25 cellular contexts compared by ENCODE assay signal in genomic region chr3:129139911-129140310, GRCh38. TPM values are rescaled to one million over a fixed set of nuclear protein-coding genes. Genes with fewer than 3 reads are reported as not detected.
DNase-seq lines count a peak whose midpoint lies in the region; ATAC-seq, FAIRE-seq and TF ChIP-seq lines count a peak whose summit lies in the region.
"Had no signal": no experiment of that assay in that cellular context is flagged by ENCODE, and none has a peak within 500 bp of the region (broad histone marks: within the 10 kb centered on the region; RNA-seq: fewer than 3 reads in every experiment).

No MANE protein-coding gene starts in this region.

- no peaks in the 10 kb centered on the region for H3K9me3 Mint-ChIP-seq in Calu3 (ENCODE audit: low read depth, unreplicated experiment)
- H3K9me3 Mint-ChIP-seq: CD14-positive monocyte; CD4-positive, alpha-beta memory T cell; CD4-positive, CD25-positive, alpha-beta regulatory T cell; CD8-positive, alpha-beta memory T cell had no signal

- H3K27ac ChIP-seq in HCT116 (ENCODE audit: low read depth, low read length) (no peak overlapping the region), GM12878 (ENCODE audit: control insufficient read depth, insufficient read depth) (no peak overlapping the region), GM23248 (no peak overlapping the region)
- H3K27ac ChIP-seq: BLaER1 had no signal

- H2AFZ ChIP-seq in HCT116 (ENCODE audit: low read depth, low read length, poor library complexity, severe bottlenecking): no peak overlapping the region
- no peak overlapping the region for H2AFZ ChIP-seq in GM12878 (ENCODE audit: control insufficient read depth, low read depth, low read length)
- no peak overlapping the region for H2AFZ ChIP-seq in GM23248

- no peaks in the 10 kb centered on the region for H3K27me3 Mint-ChIP-seq in Calu3 (ENCODE audit: unreplicated experiment)
- H3K27me3 Mint-ChIP-seq: CD4-positive, alpha-beta memory T cell; CD4-positive, CD25-positive, alpha-beta regulatory T cell; CD8-positive, alpha-beta memory T cell had no signal

- H3K4me2 ChIP-seq in HCT116 (ENCODE audit: low read length) (no peak overlapping the region), GM12878 (ENCODE audit: control insufficient read depth, insufficient read depth) (no peak overlapping the region), GM23248 (ENCODE audit: unreplicated experiment) (no peak overlapping the region)
- H3K4me2 ChIP-seq: BLaER1 had no signal

- no peak overlapping the region for H3K4me3 Mint-ChIP-seq in Calu3 (ENCODE audit: low read depth, unreplicated experiment)
- H3K4me3 Mint-ChIP-seq: CD14-positive monocyte; CD4-positive, alpha-beta memory T cell; CD4-positive, CD25-positive, alpha-beta regulatory T cell; CD8-positive, alpha-beta memory T cell had no signal

- DNase-seq in Calu3 (no peak), HCT116 (ENCODE audit: low read depth, low spot score) (no peak), GM12878 (ENCODE audit: low read depth, low spot score) (no peak), left lobe of liver (ENCODE audit: low spot score) (no peak), NCI-H510A (lab: John Stamatoyannopoulos, UW) (no peak), hippocampal formation (lab: John Stamatoyannopoulos, UW) (no peak), GM23248 (no peak)
- DNase-seq in activated CD4-positive, alpha-beta T cell treated with anti-CD3 and anti-CD28 coated beads, Interleukin-2, amount 50 U/mL, for 48 hours: no peak
- DNase-seq: 8988T; ACHN; BE2C; C1 segment of cervical spinal cord; CD4-positive, alpha-beta memory T cell; CD4-positive, CD25-positive, alpha-beta regulatory T cell; CD8-positive, alpha-beta memory T cell; COR-L47; DMS79 treated with DMSO at 0.1 percent for 48 hours; GF-D8 had no signal

- H3K79me2 ChIP-seq in HCT116 (ENCODE audit: insufficient read depth, low read length): no peaks in the 10 kb centered on the region
- H3K79me2 ChIP-seq in GM12878 (ENCODE audit: control insufficient read depth, insufficient read depth, low read length): no peaks in the 10 kb centered on the region
- no peaks in the 10 kb centered on the region for H3K79me2 ChIP-seq in GM23248 (ENCODE audit: insufficient read depth)

- WGBS in GM12878 (ENCODE audit: insufficient coverage, insufficient replicate concordance, low lambda C conversion rate, missing lambda C conversion rate): 0% methylated on average over 1 of the region's 1 CpG
- 93 to 96% methylated on average over 1 of the region's 1 CpG for WGBS in GM23248 (ENCODE audit: low coverage in 1 of 2, low lambda C conversion rate in 2 of 2, missing lambda C conversion rate in 2 of 2), 2 experiments

- TSS peak; percentile 7 for BruUV-seq in Calu3 (replicated peaks; lab: Mats Ljungman, UMichigan)
- TSS peak; percentile 32 for BruUV-seq in HCT116 (replicated peaks; lab: Mats Ljungman, UMichigan)
- BruUV-seq in GM12878 (replicated peaks; lab: Mats Ljungman, UMichigan): TSS peak; percentile 56

- H3F3A ChIP-seq in GM23248 (ENCODE audit: insufficient read depth): no peaks in the 10 kb centered on the region

- TF ChIP-seq EP300 in GM12878 (IDR thresholded peaks at IDR 0.05; ENCODE audit: borderline replicate concordance in 1 of 2, control insufficient read depth in 1 of 2, low read depth in 2 of 2, low read length in 2 of 2): no peak

- H3K9me2 ChIP-seq in HCT116 (ENCODE audit: insufficient read depth) (no peaks in the 10 kb centered on the region), GM23248 (ENCODE audit: insufficient read depth) (no peaks in the 10 kb centered on the region)

- FAIRE-seq in GM12878 (lab: Jason Lieb, UNC): no peak
- FAIRE-seq: A204.1, D721Med, G401.6, GM12892, GM18507 had no signal

- no peak for TF ChIP-seq CTCF in Calu3 (IDR thresholded peaks at IDR 0.05; ENCODE audit: unreplicated experiment)
- TF ChIP-seq CTCF in HCT116 (IDR thresholded peaks at IDR 0.05 in 2 of 3, conservative IDR thresholded peaks at IDR 0.05 in 1 of 3; ENCODE audit: borderline replicate concordance in 1 of 3, insufficient read depth in 1 of 3, low read depth in 2 of 3, low read length in 2 of 3): no peak
- no peak for TF ChIP-seq CTCF in GM12878 (IDR thresholded peaks at IDR 0.05 in 2 of 3, conservative IDR thresholded peaks at IDR 0.05 in 1 of 3; ENCODE audit: control insufficient read depth in 2 of 3, extremely low read depth in 1 of 3, insufficient read depth in 1 of 3, low read depth in 3 of 3, low read length in 3 of 3)

- no peak overlapping the region for H3K27ac Mint-ChIP-seq in Calu3 (ENCODE audit: unreplicated experiment)
- H3K27ac Mint-ChIP-seq: CD4-positive, alpha-beta memory T cell had no signal

- TF ChIP-seq RAD21 in HCT116 (IDR thresholded peaks at IDR 0.05; ENCODE audit: low read depth) (no peak), GM12878 (IDR thresholded peaks at IDR 0.05; ENCODE audit: insufficient read depth, low read depth, low read length) (no peak)

- no peaks in the 10 kb centered on the region for H4K20me1 ChIP-seq in HCT116 (ENCODE audit: insufficient read depth)
- no peaks in the 10 kb centered on the region for H4K20me1 ChIP-seq in GM12878 (ENCODE audit: control insufficient read depth, insufficient read depth)
- H4K20me1 ChIP-seq in GM23248 (ENCODE audit: insufficient read depth): no peaks in the 10 kb centered on the region
- H4K20me1 ChIP-seq: BLaER1 had no signal

- TF ChIP-seq POLR2A in HCT116 (IDR thresholded peaks at IDR 0.05; ENCODE audit: borderline replicate concordance, extremely low read depth, insufficient read depth, insufficient read length) (no peak), GM12878 (IDR thresholded peaks at IDR 0.05; ENCODE audit: low read depth, low read length) (no peak)

- in situ Hi-C loops in GM12878 (cut with MboI) (no loop called here), GM23248 (cut with MboI) (no loop called here)

- no peaks in the 10 kb centered on the region for H3K4me1 ChIP-seq in HCT116 (ENCODE audit: control insufficient read depth in 1 of 2, insufficient read depth in 2 of 2, low read length in 2 of 2)
- no peaks in the 10 kb centered on the region for H3K4me1 ChIP-seq in GM12878 (ENCODE audit: control insufficient read depth, insufficient read depth, low read length)
- H3K4me1 ChIP-seq in GM23248 (ENCODE audit: insufficient read depth): no peaks in the 10 kb centered on the region
- H3K4me1 ChIP-seq: BE2C, BLaER1 had no signal

- POLR2A ChIA-PET in HCT116 (lab: Charles Lee): no interaction called here
- POLR2A ChIA-PET in GM12878 (lab: Charles Lee): no interaction called here

- RAD21 ChIA-PET in HCT116 (lab: Charles Lee; ENCODE audit: low non-redundant PET in 1 of 2, low total read pairs in 2 of 2, uncharacterized antibody in 2 of 2, unreplicated experiment in 2 of 2) (no interaction called here), GM12878 (lab: Charles Lee; ENCODE audit: unreplicated experiment) (interaction anchor here (1.5 kb wide), 1 partner anchor 104 kb away, joined by 3 read pairs; no protein-coding TSS in a partner anchor)

- H3K27me3 ChIP-seq in HCT116 (ENCODE audit: insufficient read depth, low read length) (no peaks in the 10 kb centered on the region), GM12878 (replicated peaks in 1 of 2; ENCODE audit: control insufficient read depth in 2 of 2, insufficient read depth in 2 of 2, low read length in 1 of 2) (no peaks in the 10 kb centered on the region), GM23248 (replicated peaks; ENCODE audit: insufficient read depth) (no peaks in the 10 kb centered on the region)
- H3K27me3 ChIP-seq: BE2C, BLaER1 had no signal

- H3K36me3 ChIP-seq in HCT116 (ENCODE audit: control insufficient read depth in 1 of 2, insufficient read depth in 2 of 2, low read length in 2 of 2): peaks cover 1 to 19% of the 10 kb centered on the region in 2 experiments; a peak in 3 of 4 replicates
- H3K36me3 ChIP-seq in GM12878 (ENCODE audit: control insufficient read depth in 2 of 2, insufficient read depth in 2 of 2, low read length in 1 of 2): peaks cover under 1 to 16% of the 10 kb centered on the region in 2 experiments
- H3K36me3 ChIP-seq in GM23248 (ENCODE audit: low read depth): peaks cover 19% of the 10 kb centered on the region

- ATAC-seq in HCT116 (no peak), GM12878 (no peak), left lobe of liver (peak; percentile 51)

- no peaks in the 10 kb centered on the region for H3K4me1 Mint-ChIP-seq in Calu3 (ENCODE audit: low read depth, unreplicated experiment)
- H3K4me1 Mint-ChIP-seq: CD14-positive monocyte; CD4-positive, alpha-beta memory T cell; CD4-positive, CD25-positive, alpha-beta regulatory T cell; CD8-positive, alpha-beta memory T cell had no signal

- SMC1A ChIA-PET in GM12878 (lab: Charles Lee; ENCODE audit: uncharacterized antibody, unreplicated experiment): no interaction called here

- peaks cover 61% of the 10 kb centered on the region for H3K36me3 Mint-ChIP-seq in Calu3 (ENCODE audit: insufficient read depth, unreplicated experiment)

- H3K9ac ChIP-seq in HCT116 (ENCODE audit: low read length) (no peak overlapping the region), GM12878 (ENCODE audit: control insufficient read depth, insufficient read depth, low read length) (no peak overlapping the region), GM23248 (no peak overlapping the region)
- H3K9ac ChIP-seq: BLaER1 had no signal

- intact Hi-C loops in Calu3 (cut with micrococcal nuclease; ENCODE audit: unreplicated experiment): no loop called here
- intact Hi-C loops in HCT116 (cut with micrococcal nuclease): no loop called here
- intact Hi-C loops in GM12878 (cut with micrococcal nuclease; ENCODE audit: unreplicated experiment): no loop called here

- CTCF ChIA-PET in Calu3 (lab: Charles Lee) (interaction anchor here (0.8 to 1.2 kb wide), 2 partner anchors 9 to 27 kb away, joined by 4 to 9 read pairs; no protein-coding TSS in a partner anchor), HCT116 (lab: Charles Lee) (no interaction called here), GM12878 (lab: Yijun Ruan, JAX) (no interaction called here)

- H3K9me3 ChIP-seq in HCT116 (ENCODE audit: control insufficient read depth in 1 of 2, insufficient read depth in 1 of 2, low read depth in 1 of 2, low read length in 2 of 2): no peaks in the 10 kb centered on the region
- H3K9me3 ChIP-seq in GM12878 (replicated peaks; ENCODE audit: control insufficient read depth, insufficient read depth, low read length): no peaks in the 10 kb centered on the region
- H3K9me3 ChIP-seq in GM23248 (ENCODE audit: low read depth): no peaks in the 10 kb centered on the region
- H3K9me3 ChIP-seq: BE2C, BLaER1 had no signal

- no peak overlapping the region for H3K4me3 ChIP-seq in HCT116 (replicated peaks in 1 of 2; ENCODE audit: low read depth in 1 of 2, low read length in 2 of 2)
- H3K4me3 ChIP-seq in GM12878: no peak overlapping the region
- H3K4me3 ChIP-seq in GM23248: no peak overlapping the region
- H3K4me3 ChIP-seq: BLaER1 had no signal

RNA-seq across cellular contexts. Expression of gene RAB43, which starts 18.3 kb away (rescaled TPM):
- 21.2 and 27.4 TPM in 2 replicates for total RNA-seq in Calu3 (2022)
- total RNA-seq in HCT116 (2021; ENCODE audit: unreplicated experiment): 13.5 TPM
- polyA plus RNA-seq in HCT116 (2012): 11.2 and 13.0 TPM in 2 replicates
- 10.9 and 12.0 TPM in 2 replicates for total RNA-seq in GM12878 (2013; cell fraction: nucleolus; rRNA removed)
- 8.0 and 10.0 TPM in 2 replicates for total RNA-seq in GM12878 (2014; rRNA removed)
- total RNA-seq in GM12878 (2014; rRNA removed; fragmentation: Illumina TruSeq; extraction: Trizol): 0.67 and 0.69 TPM in 2 replicates
- 11.4 and 14.0 TPM in 2 replicates for total RNA-seq in GM12878 (2021)
- polyA plus RNA-seq in GM12878 (2011; ENCODE audit: low read depth): 3.4 TPM
- 4.1 and 4.7 TPM in 2 replicates for polyA plus RNA-seq in GM12878 (2011; rRNA removed)
- 8.7 and 11.2 TPM in 2 replicates for polyA plus RNA-seq in GM12878 (2011; cell fraction: cytosol; rRNA removed)
- 16.5 and 22.0 TPM in 2 replicates for polyA plus RNA-seq in GM12878 (2011; cell fraction: nucleus; rRNA removed)
- polyA plus RNA-seq in GM12878 (2012): 4.5 and 5.6 TPM in 2 replicates
- polyA plus RNA-seq in GM12878 (2014; fragmentation: Illumina TruSeq; extraction: Trizol): 0.10 and 0.26 TPM in 2 replicates
- polyA plus RNA-seq in GM12878 (2014; fragmentation: Nextera tagmentation; extraction: Ambion mirVana): under 1 TPM; 0.08 to 0.29 TPM
- 6.8 and 10.0 TPM in 2 replicates for polyA plus RNA-seq in GM12878 (2014; rRNA removed)
- 1 to 10 TPM; 4.0 to 4.5 TPM for polyA plus RNA-seq in GM12878 (2016; fragmentation: Nextera tagmentation; extraction: Ambion mirVana)
- 5.5 and 15.1 TPM in 2 replicates for polyA minus RNA-seq in GM12878 (2011; rRNA and poly(A)+ RNA removed)
- polyA minus RNA-seq in GM12878 (2011; cell fraction: cytosol; rRNA and poly(A)+ RNA removed): 2.3 and 3.1 TPM in 2 replicates
- 5.0 and 6.9 TPM in 2 replicates for polyA minus RNA-seq in GM12878 (2011; cell fraction: nucleus; rRNA and poly(A)+ RNA removed)
- total RNA-seq in left lobe of liver: 38.1 TPM
- total RNA-seq in GM23248 (2014; rRNA removed; shearing (Covaris generic)): 19.7 and 21.6 TPM in 2 replicates
- 6.0 and 6.9 TPM in 2 replicates for polyA plus RNA-seq in GM23248 (2016; fragmentation: Nextera tagmentation; extraction: Ambion mirVana)

RNA-seq across cellular contexts. Expression of gene ISY1, which starts 21.0 kb away (rescaled TPM):
- total RNA-seq in Calu3 (2022): 63.8 and 77.0 TPM in 2 replicates
- total RNA-seq in HCT116 (2021; ENCODE audit: unreplicated experiment): 43.6 TPM
- 26.3 and 27.4 TPM in 2 replicates for polyA plus RNA-seq in HCT116 (2012)
- 8.1 and 10.0 TPM in 2 replicates for total RNA-seq in GM12878 (2013; cell fraction: nucleolus; rRNA removed)
- 28.3 and 39.5 TPM in 2 replicates for total RNA-seq in GM12878 (2014; rRNA removed)
- total RNA-seq in GM12878 (2014; rRNA removed; fragmentation: Illumina TruSeq; extraction: Trizol): 46.0 and 47.1 TPM in 2 replicates
- total RNA-seq in GM12878 (2021): 36.8 and 38.6 TPM in 2 replicates
- 28.6 TPM for polyA plus RNA-seq in GM12878 (2011; ENCODE audit: low read depth)
- polyA plus RNA-seq in GM12878 (2011; rRNA removed): 43.3 and 61.7 TPM in 2 replicates
- 41.9 and 59.0 TPM in 2 replicates for polyA plus RNA-seq in GM12878 (2011; cell fraction: cytosol; rRNA removed)
- 10.0 and 10.5 TPM in 2 replicates for polyA plus RNA-seq in GM12878 (2011; cell fraction: nucleus; rRNA removed)
- 31.3 and 35.0 TPM in 2 replicates for polyA plus RNA-seq in GM12878 (2012)
- 42.3 and 45.4 TPM in 2 replicates for polyA plus RNA-seq in GM12878 (2014; fragmentation: Illumina TruSeq; extraction: Trizol)
- polyA plus RNA-seq in GM12878 (2014; fragmentation: Nextera tagmentation; extraction: Ambion mirVana): 10 to 100 TPM; 54.1 to 58.2 TPM
- polyA plus RNA-seq in GM12878 (2014; rRNA removed): 28.5 and 32.3 TPM in 2 replicates
- 10 to 100 TPM; 66.7 to 72.2 TPM for polyA plus RNA-seq in GM12878 (2016; fragmentation: Nextera tagmentation; extraction: Ambion mirVana)
- polyA minus RNA-seq in GM12878 (2011; rRNA and poly(A)+ RNA removed): 14.6 and 23.3 TPM in 2 replicates
- polyA minus RNA-seq in GM12878 (2011; cell fraction: cytosol; rRNA and poly(A)+ RNA removed): 6.7 and 15.2 TPM in 2 replicates
- polyA minus RNA-seq in GM12878 (2011; cell fraction: nucleus; rRNA and poly(A)+ RNA removed): 4.1 and 11.7 TPM in 2 replicates
- 8.5 TPM for total RNA-seq in left lobe of liver
- 28.3 and 33.8 TPM in 2 replicates for total RNA-seq in GM23248 (2014; rRNA removed; shearing (Covaris generic))
- polyA plus RNA-seq in GM23248 (2016; fragmentation: Nextera tagmentation; extraction: Ambion mirVana): 51.3 and 51.9 TPM in 2 replicates

RNA-seq across cellular contexts. Expression of gene CNBP, which starts 43.8 kb away (rescaled TPM):
- total RNA-seq in Calu3 (2022) (331 and 355 TPM in 2 replicates), HCT116 (2021; ENCODE audit: unreplicated experiment) (353 TPM), GM12878 (2014; rRNA removed) (300 and 328 TPM in 2 replicates), GM12878 (2014; rRNA removed; fragmentation: Illumina TruSeq; extraction: Trizol) (341 and 350 TPM in 2 replicates), GM12878 (2021) (340 and 342 TPM in 2 replicates), left lobe of liver (205 TPM)
- 338 TPM in 2 replicates for polyA plus RNA-seq in HCT116 (2012)
- 109 and 114 TPM in 2 replicates for total RNA-seq in GM12878 (2013; cell fraction: nucleolus; rRNA removed)
- polyA plus RNA-seq in GM12878 (2011; ENCODE audit: low read depth): 223 TPM
- polyA plus RNA-seq in GM12878 (2011; rRNA removed) (468 and 566 TPM in 2 replicates), GM12878 (2014; fragmentation: Illumina TruSeq; extraction: Trizol) (409 and 473 TPM in 2 replicates), GM12878 (2014; fragmentation: Nextera tagmentation; extraction: Ambion mirVana) (100 to 1,000 TPM; 618 to 719 TPM), GM12878 (2014; rRNA removed) (362 and 390 TPM in 2 replicates), GM12878 (2016; fragmentation: Nextera tagmentation; extraction: Ambion mirVana) (100 to 1,000 TPM; 618 to 628 TPM), GM23248 (2016; fragmentation: Nextera tagmentation; extraction: Ambion mirVana) (373 and 386 TPM in 2 replicates)
- polyA plus RNA-seq in GM12878 (2011; cell fraction: cytosol; rRNA removed): 345 and 364 TPM in 2 replicates
- 187 and 210 TPM in 2 replicates for polyA plus RNA-seq in GM12878 (2011; cell fraction: nucleus; rRNA removed)
- polyA plus RNA-seq in GM12878 (2012): 273 and 335 TPM in 2 replicates
- 313 and 389 TPM in 2 replicates for polyA minus RNA-seq in GM12878 (2011; rRNA and poly(A)+ RNA removed)
- polyA minus RNA-seq in GM12878 (2011; cell fraction: cytosol; rRNA and poly(A)+ RNA removed): 104 and 110 TPM in 2 replicates
- polyA minus RNA-seq in GM12878 (2011; cell fraction: nucleus; rRNA and poly(A)+ RNA removed): 49.8 and 61.3 TPM in 2 replicates
- 224 and 240 TPM in 2 replicates for total RNA-seq in GM23248 (2014; rRNA removed; shearing (Covaris generic))
